ENCODE assay signal across 1 cellular context in genomic region chr9:129102791-129103594, GRCh38.
TF ChIP-seq lines count a peak whose summit lies in the region.

No MANE protein-coding gene starts in this region.

TF ChIP-seq in H1, 55 proteins besides CTCF, POLR2A, EP300 and RAD21:
- no peak for TF ChIP-seq PHF8 (conservative IDR thresholded peaks at IDR 0.05; ENCODE audit: low read depth, low read length)
- no peak for TF ChIP-seq EGR1 (IDR thresholded peaks at IDR 0.05; ENCODE audit: borderline replicate concordance, low read depth, low read length)
- TF ChIP-seq BCL11A (IDR thresholded peaks at IDR 0.05; ENCODE audit: low read depth in 2 of 2, low read length in 2 of 2), result no peak
- TF ChIP-seq NANOG (IDR thresholded peaks at IDR 0.05; ENCODE audit: insufficient read depth, low read depth, low read length, poor library complexity, severe bottlenecking), result no peak
- no peak for TF ChIP-seq ASH2L (IDR thresholded peaks at IDR 0.05; ENCODE audit: low read length)
- no peak for TF ChIP-seq POU5F1 (IDR thresholded peaks at IDR 0.05; ENCODE audit: low read depth, low read length)
- no peak for TF ChIP-seq SAP30 (IDR thresholded peaks at IDR 0.05; ENCODE audit: insufficient read depth, insufficient replicate concordance, low read length)
- TF ChIP-seq SP4 (IDR thresholded peaks at IDR 0.05; ENCODE audit: low read length), result 0 out of 2 replicates have a peak, but pooled peaks have one; percentile 23
